19 cellular contexts compared by ENCODE assay signal in the genomic region with DNA sequence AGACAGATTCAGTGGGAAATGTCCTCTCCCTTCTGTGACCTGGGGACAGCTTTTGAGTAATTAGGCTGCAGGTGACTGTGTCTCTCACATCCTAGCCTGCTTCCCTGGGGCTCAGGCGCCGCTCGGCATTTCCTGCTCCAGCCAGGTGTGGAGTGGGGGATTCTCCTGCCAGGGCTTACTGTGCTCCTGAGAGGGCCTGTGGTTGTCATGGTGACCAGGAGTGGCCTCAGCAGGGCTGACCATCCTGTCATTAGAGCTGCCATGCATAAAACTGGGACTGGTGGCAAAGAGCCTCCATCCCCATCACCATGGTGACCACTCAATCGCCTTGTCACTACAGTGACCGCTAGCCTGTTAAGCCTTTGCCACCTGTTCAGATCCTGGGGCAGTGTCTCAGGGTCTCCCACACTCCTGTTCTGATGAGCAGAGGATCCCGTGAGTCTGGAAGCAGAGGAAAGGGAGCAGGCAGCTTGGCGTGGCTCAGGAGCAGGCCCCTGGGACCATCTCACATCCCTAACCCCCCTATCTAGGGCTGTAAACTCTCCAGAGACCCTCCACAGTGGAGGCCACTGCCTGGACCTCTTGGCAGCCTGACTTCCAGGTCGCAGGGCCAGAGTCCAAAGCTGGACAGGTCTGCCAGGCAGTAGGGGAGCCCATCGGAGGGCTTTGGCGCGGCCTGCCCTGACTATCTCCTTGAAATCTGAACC. TPM values are rescaled to one million over a fixed set of nuclear protein-coding genes. Genes with fewer than 3 reads are reported as not detected.
DNase-seq lines count a peak whose midpoint lies in the region; ATAC-seq and TF ChIP-seq lines count a peak whose summit lies in the region.
"Had no signal": no experiment of that assay in that cellular context is flagged by ENCODE, and none has a peak within 500 bp of the region (broad histone marks: within the 10 kb centered on the region; RNA-seq: fewer than 3 reads in every experiment).

A gene (minus strand): TSS at position 154 of the 707 bp plus-strand sequence. CDS start 486 bp downstream, outside the sequence.

- ATAC-seq in natural killer cell treated with Interleukin-12 subunit alpha and Interleukin-12 subunit beta and Interleukin-15 and Interleukin-18, amount 100 ng/mL, for 72 hours: no peak
- ATAC-seq in natural killer cell: no peak
- ATAC-seq: Right ventricle myocardium inferior had no signal

- TF ChIP-seq EP300 in tibial nerve (IDR thresholded peaks at IDR 0.05): no peak

- no peaks in the 10 kb centered on the region for H3K4me1 ChIP-seq in tibial nerve
- H3K4me1 ChIP-seq: Caco-2, left ventricle myocardium inferior had no signal

- no peak within 1 kb of the TSS for H3K4me3 Mint-ChIP-seq in natural killer cell treated with Interleukin-12 subunit alpha and Interleukin-12 subunit beta and Interleukin-15 and Interleukin-18, amount 100 ng/mL, for 72 hours
- no peak within 1 kb of the TSS for H3K4me3 Mint-ChIP-seq in natural killer cell
- H3K4me3 Mint-ChIP-seq: neural crest cell; T-helper 2 cell treated with Interferon-gamma antibody and Interleukin-4, amounts not matched to agents 5 μg/mL and 100 μg/mL, for 36 hours had no signal

- 57 to 73% methylated on average over 8 to 9 of the region's 11 CpGs for WGBS in tibial nerve, 2 donors

- H3K4me1 Mint-ChIP-seq in natural killer cell treated with Interleukin-12 subunit alpha and Interleukin-12 subunit beta and Interleukin-15 and Interleukin-18, amount 100 ng/mL, for 72 hours (ENCODE audit: low read depth in 2 of 2): peaks cover 0 to 6% of the 10 kb centered on the region in 2 donors
- H3K4me1 Mint-ChIP-seq in natural killer cell: no peaks in the 10 kb centered on the region
- H3K4me1 Mint-ChIP-seq: neural crest cell had no signal

- TF ChIP-seq POLR2A in tibial nerve (IDR thresholded peaks at IDR 0.05): no peak

- intact Hi-C loops in natural killer cell (cut with micrococcal nuclease): no loop called here
- intact Hi-C loops in head of caudate nucleus (cut with DNase I): no loop called here

- no peaks in the 10 kb centered on the region for H3K9me3 Mint-ChIP-seq in natural killer cell treated with Interleukin-12 subunit alpha and Interleukin-12 subunit beta and Interleukin-15 and Interleukin-18, amount 100 ng/mL, for 72 hours
- no peaks in the 10 kb centered on the region for H3K9me3 Mint-ChIP-seq in natural killer cell
- H3K9me3 Mint-ChIP-seq: neural crest cell; T-helper 2 cell treated with Interferon-gamma antibody and Interleukin-4, amounts not matched to agents 5 μg/mL and 100 μg/mL, for 36 hours had no signal

- H3K27me3 ChIP-seq in tibial nerve: peaks cover 0 to 22% of the 10 kb centered on the region in 2 donors

- H3K36me3 ChIP-seq in tibial nerve: no peaks in the 10 kb centered on the region
- H3K36me3 ChIP-seq: esophagus squamous epithelium, left ventricle myocardium inferior had no signal

- TF ChIP-seq CTCF in natural killer cell (IDR thresholded peaks at IDR 0.05): no peak
- no peak for TF ChIP-seq CTCF in tibial nerve (IDR thresholded peaks at IDR 0.05)

- no peaks in the 10 kb centered on the region for H3K36me3 Mint-ChIP-seq in natural killer cell treated with Interleukin-12 subunit alpha and Interleukin-12 subunit beta and Interleukin-15 and Interleukin-18, amount 100 ng/mL, for 72 hours
- H3K36me3 Mint-ChIP-seq in natural killer cell: no peaks in the 10 kb centered on the region

- H3K4me3 ChIP-seq in tibial nerve: no peak within 1 kb of the TSS
- H3K4me3 ChIP-seq: coronary artery, esophagus squamous epithelium, left ventricle myocardium inferior had no signal

- no peaks in the 10 kb centered on the region for H3K9me3 ChIP-seq in tibial nerve
- H3K9me3 ChIP-seq: Caco-2, esophagus squamous epithelium, left ventricle myocardium inferior had no signal

- peak; percentile 23 for DNase-seq in natural killer cell treated with Interleukin-12 subunit alpha and Interleukin-12 subunit beta and Interleukin-15 and Interleukin-18, amount 100 ng/mL, for 72 hours (ENCODE audit: low spot score)
- DNase-seq in natural killer cell (no peak), NCI-H748 treated with DMSO at 0.1 percent for 48 hours (lab: John Stamatoyannopoulos, UW) (peak; percentile 93), kidney tubule cell (ENCODE audit: low spot score) (peak; percentile 62), RPMI8226 (no peak), tibial nerve (ENCODE audit: low spot score in 2 of 2) (no peak), head of caudate nucleus (no peak), epidermal melanocyte (ENCODE audit: insufficient read length, low spot score) (no peak)
- DNase-seq: activated CD4-positive, alpha-beta T cell treated with anti-CD3 and anti-CD28 coated beads, Interleukin-2, amount 50 U/mL, for 1 hour; Caco-2; esophagus squamous epithelium; HCEC 1CT; left ventricle myocardium inferior; NCI-H526 treated with DMSO at 0.1 percent for 48 hours had no signal

- H3K27ac ChIP-seq in tibial nerve: no peak within 1 kb of the TSS
- H3K27ac ChIP-seq: coronary artery, esophagus squamous epithelium, HL-60, left ventricle myocardium inferior had no signal

- H3K27me3 Mint-ChIP-seq in natural killer cell treated with Interleukin-12 subunit alpha and Interleukin-12 subunit beta and Interleukin-15 and Interleukin-18, amount 100 ng/mL, for 72 hours: peaks cover 23 to 25% of the 10 kb centered on the region in 2 donors
- H3K27me3 Mint-ChIP-seq in natural killer cell (ENCODE audit: low read depth in 2 of 2): peaks cover 29 to 35% of the 10 kb centered on the region in 2 donors

- H3K27ac Mint-ChIP-seq in natural killer cell treated with Interleukin-12 subunit alpha and Interleukin-12 subunit beta and Interleukin-15 and Interleukin-18, amount 100 ng/mL, for 72 hours: no peak within 1 kb of the TSS
- H3K27ac Mint-ChIP-seq in natural killer cell: no peak within 1 kb of the TSS
- H3K27ac Mint-ChIP-seq: T-helper 2 cell treated with Interferon-gamma antibody and Interleukin-4, amounts not matched to agents 5 μg/mL and 100 μg/mL, for 36 hours had no signal

RNA-seq across cellular contexts. Expression of the gene that starts here (rescaled TPM):
- under 1 TPM in 1 of 2 donors, not detected in 1; 0.24 TPM for total RNA-seq in natural killer cell treated with Interleukin-12 subunit alpha and Interleukin-12 subunit beta and Interleukin-15 and Interleukin-18, amount 100 ng/mL, for 72 hours
- total RNA-seq in natural killer cell (not detected), tibial nerve (1 to 10 TPM in 3 of 4 donors, not detected in 1; 2.3 to 3.0 (median 2.4) TPM)
- total RNA-seq: Caco-2 had no signal

Comparison
In these comparisons a context has a peak if more than half of its experiments do, and no peak if none do; other contexts are left out.
1. Peak in DNase-seq in natural killer cell treated with Interleukin-12 subunit alpha and Interleukin-12 subunit beta and Interleukin-15 and Interleukin-18, amount 100 ng/mL, for 72 hours; RNA of the gene not detected or under 1 TPM.
2. DNase-seq: peak in NCI-H748 treated with DMSO at 0.1 percent for 48 hours (single experiment) and kidney tubule cell (single experiment); none in natural killer cell (single experiment), RPMI8226 (single experiment), tibial nerve (0 of 2), head of caudate nucleus (0 of 42) and epidermal melanocyte (single experiment).